20 cellular contexts compared by ENCODE assay signal in the genomic region with DNA sequence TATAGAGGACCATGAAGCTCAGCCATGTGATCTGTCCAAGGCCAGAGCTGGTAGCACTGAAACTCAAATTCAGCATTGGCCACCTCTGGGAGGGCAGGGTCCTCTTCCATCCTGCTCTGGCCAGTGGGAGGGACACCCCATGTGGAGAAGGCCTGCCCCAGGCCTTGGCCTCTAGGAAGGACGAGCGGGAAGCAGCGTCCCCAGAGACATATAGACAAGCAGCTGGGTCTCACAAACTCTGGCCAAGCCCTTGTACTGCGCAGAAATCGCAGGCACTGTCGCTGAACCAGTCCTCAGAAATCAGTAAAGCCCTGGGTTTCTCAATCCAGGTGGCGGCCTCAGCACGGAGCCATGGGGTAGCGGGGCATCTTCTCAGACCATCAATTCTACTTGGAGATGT.
DNase-seq lines count a peak whose midpoint lies in the region; ATAC-seq and TF ChIP-seq lines count a peak whose summit lies in the region.
"Had no signal": no experiment of that assay in that cellular context is flagged by ENCODE, and none has a peak within 500 bp of the region (broad histone marks: within the 10 kb centered on the region; RNA-seq: fewer than 3 reads in every experiment).

No MANE protein-coding gene starts in this region.

- ATAC-seq in GM18498 (IDR thresholded peaks at IDR 0.05; ENCODE audit: unreplicated experiment), result no peak
- ATAC-seq in GM21717 (IDR thresholded peaks at IDR 0.05; ENCODE audit: unreplicated experiment), result no peak
- ATAC-seq: stimulated activated naive CD8-positive, alpha-beta T cell treated with anti-CD3 and anti-CD28 coated beads, Interleukin-15, Interleukin-2, amounts not matched to agents 100 U/mL and 50 U/mL, for 24 hours had no signal

- H3K9me2 ChIP-seq in Karpas-422 (replicated peaks; ENCODE audit: insufficient read depth, low read length), result no peaks in the 10 kb centered on the region

- DNase-seq in activated CD4-positive, alpha-beta T cell treated with anti-CD3 and anti-CD28 coated beads, Interleukin-2, amount 10 ng/mL, durations not matched to agents 7 days and 5 days, result no peak
- no peak for DNase-seq in activated CD4-positive, alpha-beta T cell treated with anti-CD3 and anti-CD28 coated beads, Interleukin-2, amount 50 U/mL, for 4 hours
- DNase-seq in Karpas-422 (no peak), smooth muscle cell (lab: John Stamatoyannopoulos, UW; ENCODE audit: unreplicated experiment) (no peak)
- DNase-seq in stimulated activated CD4-positive, alpha-beta T cell treated with anti-CD3 and anti-CD28 coated beads, Interleukin-4, amount 100 ng/mL, for 24 hours, result no peak
- DNase-seq: BE2C; esophagus squamous epithelium; HFFc6; NCI-H2107; NCI-H510A; Peyer's patch; sigmoid colon; stimulated activated naive CD8-positive, alpha-beta T cell treated with anti-CD3 and anti-CD28 coated beads, Interleukin-15, Interleukin-2, amounts not matched to agents 100 U/mL and 50 U/mL, for 24 hours; T-helper 9 cell; transverse colon had no signal

- POLR2A ChIA-PET in activated CD4-positive, alpha-beta T cell treated with anti-CD3 and anti-CD28 coated beads, Interleukin-2, amount 10 ng/mL, durations not matched to agents 7 days and 5 days (lab: Charles Lee), result no interaction called here

- H3K4me3 ChIP-seq in Karpas-422 (ENCODE audit: low read length), result no peak overlapping the region
- no peak overlapping the region for H3K4me3 ChIP-seq in smooth muscle cell
- H3K4me3 ChIP-seq: Peyer's patch, sigmoid colon, transverse colon had no signal

- H3K9me3 ChIP-seq in Karpas-422 (ENCODE audit: low read length) (no peaks in the 10 kb centered on the region), smooth muscle cell (replicated peaks; ENCODE audit: low read depth) (no peaks in the 10 kb centered on the region)
- H3K9me3 ChIP-seq: BE2C, esophagus squamous epithelium, Peyer's patch, sigmoid colon, transverse colon had no signal

- no peak overlapping the region for H3K4me3 Mint-ChIP-seq in activated CD4-positive, alpha-beta T cell treated with anti-CD3 and anti-CD28 coated beads, Interleukin-2, amount 10 ng/mL, durations not matched to agents 7 days and 5 days
- H3K4me3 Mint-ChIP-seq in dendritic cell treated with granulocyte-macrophage colony-stimulating factor and Interleukin-4, amounts not matched to agents 40 ng/mL and 50 ng/mL, for 4 days, result no peak overlapping the region
- H3K4me3 Mint-ChIP-seq: brain, HFFc6 had no signal

- no peaks in the 10 kb centered on the region for H4K20me1 ChIP-seq in Karpas-422 (ENCODE audit: insufficient read depth, low read depth, low read length)
- no peaks in the 10 kb centered on the region for H4K20me1 ChIP-seq in smooth muscle cell (ENCODE audit: low read depth)

- H3K27ac Mint-ChIP-seq in activated CD4-positive, alpha-beta T cell treated with anti-CD3 and anti-CD28 coated beads, Interleukin-2, amount 10 ng/mL, durations not matched to agents 7 days and 5 days, result peak overlapping the region; percentile 55
- H3K27ac Mint-ChIP-seq in dendritic cell treated with granulocyte-macrophage colony-stimulating factor and Interleukin-4, amounts not matched to agents 40 ng/mL and 50 ng/mL, for 4 days, result peak overlapping the region; percentile 94

- H3K9ac ChIP-seq in Karpas-422 (ENCODE audit: low read length) (no peak overlapping the region), smooth muscle cell (ENCODE audit: low read depth) (no peak overlapping the region)
- H3K9ac ChIP-seq: parathyroid adenoma had no signal

- H3K4me1 ChIP-seq in Karpas-422 (ENCODE audit: low read length) (peaks cover 46% of the 10 kb centered on the region), smooth muscle cell (ENCODE audit: low read depth) (no peaks in the 10 kb centered on the region)
- H3K4me1 ChIP-seq: BE2C, parathyroid adenoma, sigmoid colon had no signal

- no peak overlapping the region for H2AFZ ChIP-seq in Karpas-422 (ENCODE audit: low read length)
- no peak overlapping the region for H2AFZ ChIP-seq in smooth muscle cell (ENCODE audit: low read depth)

- no peak for TF ChIP-seq CTCF in smooth muscle cell (IDR thresholded peaks at IDR 0.05; ENCODE audit: borderline replicate concordance, insufficient read depth, poor library complexity, severe bottlenecking)

- H3K27ac ChIP-seq in Karpas-422 (ENCODE audit: low read length) (no peak overlapping the region), smooth muscle cell (ENCODE audit: low read depth) (peak overlapping the region; percentile 93)
- H3K27ac ChIP-seq: parathyroid adenoma, sigmoid colon had no signal

- H3K36me3 ChIP-seq in Karpas-422 (ENCODE audit: insufficient read depth, low read length) (no peaks in the 10 kb centered on the region), smooth muscle cell (ENCODE audit: low read depth) (no peaks in the 10 kb centered on the region)
- H3K36me3 ChIP-seq: BE2C, esophagus squamous epithelium, Peyer's patch, sigmoid colon, transverse colon had no signal

- intact Hi-C loops in dendritic cell treated with granulocyte-macrophage colony-stimulating factor and Interleukin-4, amounts not matched to agents 40 ng/mL and 50 ng/mL, for 4 days (cut with micrococcal nuclease), result no loop called here

- no peaks in the 10 kb centered on the region for H3K36me3 Mint-ChIP-seq in activated CD4-positive, alpha-beta T cell treated with anti-CD3 and anti-CD28 coated beads, Interleukin-2, amount 10 ng/mL, durations not matched to agents 7 days and 5 days (ENCODE audit: low read depth)
- no peaks in the 10 kb centered on the region for H3K36me3 Mint-ChIP-seq in dendritic cell treated with granulocyte-macrophage colony-stimulating factor and Interleukin-4, amounts not matched to agents 40 ng/mL and 50 ng/mL, for 4 days (ENCODE audit: low read depth)
- H3K36me3 Mint-ChIP-seq: brain had no signal

- WGBS in smooth muscle cell (ENCODE audit: low lambda C conversion rate), result 95% methylated on average over 9 of the region's 9 CpGs

- H3F3A ChIP-seq in smooth muscle cell (ENCODE audit: low read depth), result peaks cover 15% of the 10 kb centered on the region

- H3K79me2 ChIP-seq in Karpas-422 (ENCODE audit: low read length), result no peaks in the 10 kb centered on the region
- no peaks in the 10 kb centered on the region for H3K79me2 ChIP-seq in smooth muscle cell (ENCODE audit: low read depth)
- H3K79me2 ChIP-seq: parathyroid adenoma had no signal

- H3K9me3 Mint-ChIP-seq in activated CD4-positive, alpha-beta T cell treated with anti-CD3 and anti-CD28 coated beads, Interleukin-2, amount 10 ng/mL, durations not matched to agents 7 days and 5 days, result no peaks in the 10 kb centered on the region
- H3K9me3 Mint-ChIP-seq in dendritic cell treated with granulocyte-macrophage colony-stimulating factor and Interleukin-4, amounts not matched to agents 40 ng/mL and 50 ng/mL, for 4 days, result no peaks in the 10 kb centered on the region
- H3K9me3 Mint-ChIP-seq: brain, HFFc6 had no signal

- H3K4me2 ChIP-seq in Karpas-422 (ENCODE audit: low read depth, low read length, poor library complexity, severe bottlenecking), result peak overlapping the region; percentile 74
- H3K4me2 ChIP-seq in smooth muscle cell, result peak overlapping the region; percentile 54

- H3K27me3 Mint-ChIP-seq in activated CD4-positive, alpha-beta T cell treated with anti-CD3 and anti-CD28 coated beads, Interleukin-2, amount 10 ng/mL, durations not matched to agents 7 days and 5 days, result no peaks in the 10 kb centered on the region
- H3K27me3 Mint-ChIP-seq in dendritic cell treated with granulocyte-macrophage colony-stimulating factor and Interleukin-4, amounts not matched to agents 40 ng/mL and 50 ng/mL, for 4 days, result peaks cover 10% of the 10 kb centered on the region
- H3K27me3 Mint-ChIP-seq: brain had no signal

- no peaks in the 10 kb centered on the region; the same call in 1 of the 2 replicates for H3K27me3 ChIP-seq in Karpas-422 (ENCODE audit: low read length)
- no peaks in the 10 kb centered on the region for H3K27me3 ChIP-seq in smooth muscle cell (ENCODE audit: low read depth)
- H3K27me3 ChIP-seq: BE2C, esophagus squamous epithelium, Peyer's patch, sigmoid colon, transverse colon had no signal

- H3K4me1 Mint-ChIP-seq in activated CD4-positive, alpha-beta T cell treated with anti-CD3 and anti-CD28 coated beads, Interleukin-2, amount 10 ng/mL, durations not matched to agents 7 days and 5 days, result peaks cover 57% of the 10 kb centered on the region
- H3K4me1 Mint-ChIP-seq in dendritic cell treated with granulocyte-macrophage colony-stimulating factor and Interleukin-4, amounts not matched to agents 40 ng/mL and 50 ng/mL, for 4 days (ENCODE audit: low read depth), result peaks cover 94% of the 10 kb centered on the region

- CTCF ChIA-PET in activated CD4-positive, alpha-beta T cell treated with anti-CD3 and anti-CD28 coated beads, Interleukin-2, amount 10 ng/mL, durations not matched to agents 7 days and 5 days (lab: Charles Lee), result interaction anchor here (0.7 to 3.2 kb wide), 4 partner anchors 9 to 74 kb away, joined by 3 to 13 read pairs (median 3); no protein-coding TSS in a partner anchor
